ENCODE assay signal across 1 cellular context in the genomic region with DNA sequence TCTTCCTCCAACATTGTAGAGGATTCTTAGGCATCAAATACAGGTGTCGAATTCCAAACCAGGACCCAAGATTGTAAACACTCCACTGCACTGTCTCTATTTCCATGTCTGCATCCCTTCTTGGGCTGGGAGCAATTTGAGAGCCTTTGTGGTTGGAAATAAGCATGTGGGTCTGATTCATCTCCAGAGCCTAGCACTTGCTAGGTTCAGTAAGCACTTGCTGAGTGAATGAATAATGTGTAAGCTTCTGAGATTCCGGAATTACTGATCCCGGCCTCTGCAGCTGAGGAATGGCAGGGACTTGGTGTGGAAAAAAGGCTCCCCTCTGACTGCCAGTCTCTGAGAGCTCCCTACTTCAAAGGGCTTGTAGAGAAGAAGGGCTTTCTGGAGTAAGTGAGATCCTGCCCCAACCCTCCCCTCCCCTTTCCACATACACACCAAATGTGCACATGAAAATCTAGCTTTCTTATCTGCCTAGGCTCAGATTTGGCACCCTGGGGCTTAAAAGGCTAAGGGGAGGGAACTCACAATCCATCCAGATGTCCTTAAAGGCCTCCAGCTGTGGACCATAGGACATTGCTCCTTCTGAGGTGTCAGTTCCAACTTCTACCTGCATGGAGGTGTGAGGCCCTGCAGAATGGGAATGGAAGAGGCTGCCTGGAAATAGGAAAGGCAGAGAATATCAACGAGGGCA.
TF ChIP-seq lines count a peak whose summit lies in the region.

No MANE protein-coding gene starts in this region.

TF ChIP-seq in HEK293, 187 proteins besides CTCF, POLR2A, EP300 and RAD21 (continued from another document):
- TF ChIP-seq, protein P1, sequence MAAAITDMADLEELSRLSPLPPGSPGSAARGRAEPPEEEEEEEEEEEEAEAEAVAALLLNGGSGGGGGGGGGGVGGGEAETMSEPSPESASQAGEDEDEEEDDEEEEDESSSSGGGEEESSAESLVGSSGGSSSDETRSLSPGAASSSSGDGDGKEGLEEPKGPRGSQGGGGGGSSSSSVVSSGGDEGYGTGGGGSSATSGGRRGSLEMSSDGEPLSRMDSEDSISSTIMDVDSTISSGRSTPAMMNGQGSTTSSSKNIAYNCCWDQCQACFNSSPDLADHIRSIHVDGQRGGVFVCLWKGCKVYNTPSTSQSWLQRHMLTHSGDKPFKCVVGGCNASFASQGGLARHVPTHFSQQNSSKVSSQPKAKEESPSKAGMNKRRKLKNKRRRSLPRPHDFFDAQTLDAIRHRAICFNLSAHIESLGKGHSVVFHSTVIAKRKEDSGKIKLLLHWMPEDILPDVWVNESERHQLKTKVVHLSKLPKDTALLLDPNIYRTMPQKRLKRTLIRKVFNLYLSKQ (tag by site-specific recombination; IDR thresholded peaks at IDR 0.05; ENCODE audit: borderline replicate concordance) = no peak
- TF ChIP-seq, protein P2, sequence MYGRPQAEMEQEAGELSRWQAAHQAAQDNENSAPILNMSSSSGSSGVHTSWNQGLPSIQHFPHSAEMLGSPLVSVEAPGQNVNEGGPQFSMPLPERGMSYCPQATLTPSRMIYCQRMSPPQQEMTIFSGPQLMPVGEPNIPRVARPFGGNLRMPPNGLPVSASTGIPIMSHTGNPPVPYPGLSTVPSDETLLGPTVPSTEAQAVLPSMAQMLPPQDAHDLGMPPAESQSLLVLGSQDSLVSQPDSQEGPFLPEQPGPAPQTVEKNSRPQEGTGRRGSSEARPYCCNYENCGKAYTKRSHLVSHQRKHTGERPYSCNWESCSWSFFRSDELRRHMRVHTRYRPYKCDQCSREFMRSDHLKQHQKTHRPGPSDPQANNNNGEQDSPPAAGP (tag by site-specific recombination; IDR thresholded peaks at IDR 0.05) = no peak
- TF ChIP-seq, protein P3, sequence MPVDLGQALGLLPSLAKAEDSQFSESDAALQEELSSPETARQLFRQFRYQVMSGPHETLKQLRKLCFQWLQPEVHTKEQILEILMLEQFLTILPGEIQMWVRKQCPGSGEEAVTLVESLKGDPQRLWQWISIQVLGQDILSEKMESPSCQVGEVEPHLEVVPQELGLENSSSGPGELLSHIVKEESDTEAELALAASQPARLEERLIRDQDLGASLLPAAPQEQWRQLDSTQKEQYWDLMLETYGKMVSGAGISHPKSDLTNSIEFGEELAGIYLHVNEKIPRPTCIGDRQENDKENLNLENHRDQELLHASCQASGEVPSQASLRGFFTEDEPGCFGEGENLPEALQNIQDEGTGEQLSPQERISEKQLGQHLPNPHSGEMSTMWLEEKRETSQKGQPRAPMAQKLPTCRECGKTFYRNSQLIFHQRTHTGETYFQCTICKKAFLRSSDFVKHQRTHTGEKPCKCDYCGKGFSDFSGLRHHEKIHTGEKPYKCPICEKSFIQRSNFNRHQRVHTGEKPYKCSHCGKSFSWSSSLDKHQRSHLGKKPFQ (tag by site-specific recombination; IDR thresholded peaks at IDR 0.05) = 0 out of 2 replicates have a peak, but pooled peaks have one; percentile 37
- TF ChIP-seq ZNF23 (tag by site-specific recombination; IDR thresholded peaks at IDR 0.05; ENCODE audit: borderline replicate concordance) = no peak
- TF ChIP-seq ZNF548 (tag by site-specific recombination; IDR thresholded peaks at IDR 0.05) = no peak
- TF ChIP-seq GLIS1 (tag by site-specific recombination; IDR thresholded peaks at IDR 0.05) = peak; percentile 62
- TF ChIP-seq ZSCAN16 (tag by site-specific recombination; IDR thresholded peaks at IDR 0.05) = no peak
- TF ChIP-seq ZNF114 (tag by site-specific recombination; IDR thresholded peaks at IDR 0.05) = no peak
- TF ChIP-seq ZNF571 (tag by site-specific recombination; IDR thresholded peaks at IDR 0.05) = no peak
- no peak for TF ChIP-seq ZNF341 (tag by site-specific recombination; IDR thresholded peaks at IDR 0.05; ENCODE audit: low read depth)
- TF ChIP-seq ZNF785 (tag by site-specific recombination; IDR thresholded peaks at IDR 0.05) = no peak
- TF ChIP-seq ZFP69B (tag by site-specific recombination; IDR thresholded peaks at IDR 0.05) = no peak
- TF ChIP-seq ZNF776 (tag by site-specific recombination; IDR thresholded peaks at IDR 0.05; ENCODE audit: borderline replicate concordance) = no peak
- TF ChIP-seq, protein P4, sequence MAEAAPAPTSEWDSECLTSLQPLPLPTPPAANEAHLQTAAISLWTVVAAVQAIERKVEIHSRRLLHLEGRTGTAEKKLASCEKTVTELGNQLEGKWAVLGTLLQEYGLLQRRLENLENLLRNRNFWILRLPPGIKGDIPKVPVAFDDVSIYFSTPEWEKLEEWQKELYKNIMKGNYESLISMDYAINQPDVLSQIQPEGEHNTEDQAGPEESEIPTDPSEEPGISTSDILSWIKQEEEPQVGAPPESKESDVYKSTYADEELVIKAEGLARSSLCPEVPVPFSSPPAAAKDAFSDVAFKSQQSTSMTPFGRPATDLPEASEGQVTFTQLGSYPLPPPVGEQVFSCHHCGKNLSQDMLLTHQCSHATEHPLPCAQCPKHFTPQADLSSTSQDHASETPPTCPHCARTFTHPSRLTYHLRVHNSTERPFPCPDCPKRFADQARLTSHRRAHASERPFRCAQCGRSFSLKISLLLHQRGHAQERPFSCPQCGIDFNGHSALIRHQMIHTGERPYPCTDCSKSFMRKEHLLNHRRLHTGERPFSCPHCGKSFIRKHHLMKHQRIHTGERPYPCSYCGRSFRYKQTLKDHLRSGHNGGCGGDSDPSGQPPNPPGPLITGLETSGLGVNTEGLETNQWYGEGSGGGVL (tag by site-specific recombination; IDR thresholded peaks at IDR 0.05) = peak; percentile 18; the same call in 1 of the 2 replicates
- peak; percentile 64 for TF ChIP-seq OSR2 (tag by site-specific recombination; IDR thresholded peaks at IDR 0.05)
- no peak for TF ChIP-seq ZEB2 (tag by site-specific recombination; IDR thresholded peaks at IDR 0.05)
- TF ChIP-seq ZNF473 (tag by site-specific recombination; IDR thresholded peaks at IDR 0.05) = no peak
- TF ChIP-seq ZBTB21 (tag by site-specific recombination; IDR thresholded peaks at IDR 0.05) = no peak
- no peak for TF ChIP-seq ZNF184 (tag by site-specific recombination; IDR thresholded peaks at IDR 0.05)
- no peak for TF ChIP-seq ZNF629 (tag by site-specific recombination; IDR thresholded peaks at IDR 0.05)
- TF ChIP-seq ZIC2 (tag by site-specific recombination; IDR thresholded peaks at IDR 0.05) = peak; percentile 62
- no peak for TF ChIP-seq ZNF169 (tag by site-specific recombination; IDR thresholded peaks at IDR 0.05)
- peak; percentile 36; the same call in 1 of the 2 replicates for TF ChIP-seq SP7 (tag by site-specific recombination; IDR thresholded peaks at IDR 0.05)
- TF ChIP-seq ZNF175 (tag by site-specific recombination; IDR thresholded peaks at IDR 0.05) = no peak
- TF ChIP-seq ZNF596 (tag by site-specific recombination; IDR thresholded peaks at IDR 0.05) = no peak
- TF ChIP-seq, protein P5, sequence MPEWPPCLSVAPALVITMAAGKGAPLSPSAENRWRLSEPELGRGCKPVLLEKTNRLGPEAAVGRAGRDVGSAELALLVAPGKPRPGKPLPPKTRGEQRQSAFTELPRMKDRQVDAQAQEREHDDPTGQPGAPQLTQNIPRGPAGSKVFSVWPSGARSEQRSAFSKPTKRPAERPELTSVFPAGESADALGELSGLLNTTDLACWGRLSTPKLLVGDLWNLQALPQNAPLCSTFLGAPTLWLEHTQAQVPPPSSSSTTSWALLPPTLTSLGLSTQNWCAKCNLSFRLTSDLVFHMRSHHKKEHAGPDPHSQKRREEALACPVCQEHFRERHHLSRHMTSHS (tag by site-specific recombination; IDR thresholded peaks at IDR 0.05) = no peak
- no peak for TF ChIP-seq ZNF664 (tag by site-specific recombination; IDR thresholded peaks at IDR 0.05)
- peak; percentile 50; the same call in 1 of the 2 replicates for TF ChIP-seq TCF7L2 (IDR thresholded peaks at IDR 0.05; ENCODE audit: borderline replicate concordance, low read depth, low read length)
- no peak for TF ChIP-seq ZFP3 (tag by site-specific recombination; IDR thresholded peaks at IDR 0.05; ENCODE audit: low read depth)
- no peak for TF ChIP-seq ZNF24 (tag by site-specific recombination; IDR thresholded peaks at IDR 0.05)
- TF ChIP-seq MZF1 (tag by site-specific recombination; IDR thresholded peaks at IDR 0.05; ENCODE audit: borderline replicate concordance) = no peak
- no peak for TF ChIP-seq GLIS2 (tag by site-specific recombination; IDR thresholded peaks at IDR 0.05)
- TF ChIP-seq ZNF555 (tag by site-specific recombination; conservative IDR thresholded peaks at IDR 0.05) = no peak
- no peak for TF ChIP-seq PRDM1 (tag by site-specific recombination; IDR thresholded peaks at IDR 0.05)
- no peak for TF ChIP-seq ZNF211 (tag by site-specific recombination; IDR thresholded peaks at IDR 0.05; ENCODE audit: low read depth)
- no peak for TF ChIP-seq SCRT1 (tag by site-specific recombination; IDR thresholded peaks at IDR 0.05; ENCODE audit: borderline replicate concordance)
- TF ChIP-seq ZFP37 (tag by site-specific recombination; IDR thresholded peaks at IDR 0.05) = no peak
- TF ChIP-seq, protein P6, sequence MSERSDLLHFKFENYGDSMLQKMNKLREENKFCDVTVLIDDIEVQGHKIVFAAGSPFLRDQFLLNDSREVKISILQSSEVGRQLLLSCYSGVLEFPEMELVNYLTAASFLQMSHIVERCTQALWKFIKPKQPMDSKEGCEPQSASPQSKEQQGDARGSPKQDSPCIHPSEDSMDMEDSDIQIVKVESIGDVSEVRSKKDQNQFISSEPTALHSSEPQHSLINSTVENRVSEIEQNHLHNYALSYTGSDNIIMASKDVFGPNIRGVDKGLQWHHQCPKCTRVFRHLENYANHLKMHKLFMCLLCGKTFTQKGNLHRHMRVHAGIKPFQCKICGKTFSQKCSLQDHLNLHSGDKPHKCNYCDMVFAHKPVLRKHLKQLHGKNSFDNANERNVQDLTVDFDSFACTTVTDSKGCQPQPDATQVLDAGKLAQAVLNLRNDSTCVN (tag by site-specific recombination; optimal IDR thresholded peaks at IDR 0.05) = no peak
- TF ChIP-seq, protein P7, sequence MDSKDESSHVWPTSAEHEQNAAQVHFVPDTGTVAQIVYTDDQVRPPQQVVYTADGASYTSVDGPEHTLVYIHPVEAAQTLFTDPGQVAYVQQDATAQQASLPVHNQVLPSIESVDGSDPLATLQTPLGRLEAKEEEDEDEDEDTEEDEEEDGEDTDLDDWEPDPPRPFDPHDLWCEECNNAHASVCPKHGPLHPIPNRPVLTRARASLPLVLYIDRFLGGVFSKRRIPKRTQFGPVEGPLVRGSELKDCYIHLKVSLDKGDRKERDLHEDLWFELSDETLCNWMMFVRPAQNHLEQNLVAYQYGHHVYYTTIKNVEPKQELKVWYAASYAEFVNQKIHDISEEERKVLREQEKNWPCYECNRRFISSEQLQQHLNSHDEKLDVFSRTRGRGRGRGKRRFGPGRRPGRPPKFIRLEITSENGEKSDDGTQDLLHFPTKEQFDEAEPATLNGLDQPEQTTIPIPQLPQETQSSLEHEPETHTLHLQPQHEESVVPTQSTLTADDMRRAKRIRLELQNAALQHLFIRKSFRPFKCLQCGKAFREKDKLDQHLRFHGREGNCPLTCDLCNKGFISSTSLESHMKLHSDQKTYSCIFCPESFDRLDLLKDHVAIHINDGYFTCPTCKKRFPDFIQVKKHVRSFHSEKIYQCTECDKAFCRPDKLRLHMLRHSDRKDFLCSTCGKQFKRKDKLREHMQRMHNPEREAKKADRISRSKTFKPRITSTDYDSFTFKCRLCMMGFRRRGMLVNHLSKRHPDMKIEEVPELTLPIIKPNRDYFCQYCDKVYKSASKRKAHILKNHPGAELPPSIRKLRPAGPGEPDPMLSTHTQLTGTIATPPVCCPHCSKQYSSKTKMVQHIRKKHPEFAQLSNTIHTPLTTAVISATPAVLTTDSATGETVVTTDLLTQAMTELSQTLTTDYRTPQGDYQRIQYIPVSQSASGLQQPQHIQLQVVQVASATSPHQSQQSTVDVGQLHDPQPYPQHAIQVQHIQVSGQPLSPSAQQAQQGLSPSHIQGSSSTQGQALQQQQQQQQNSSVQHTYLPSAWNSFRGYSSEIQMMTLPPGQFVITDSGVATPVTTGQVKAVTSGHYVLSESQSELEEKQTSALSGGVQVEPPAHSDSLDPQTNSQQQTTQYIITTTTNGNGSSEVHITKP (tag by site-specific recombination; IDR thresholded peaks at IDR 0.05) = no peak
- TF ChIP-seq GLI4 (tag by site-specific recombination; IDR thresholded peaks at IDR 0.05) = no peak
- TF ChIP-seq ZNF157 (tag by site-specific recombination; IDR thresholded peaks at IDR 0.05) = no peak
TF ChIP-seq in HEK293: peak in this region for 12.
